ENCODE assay signal across 15 cellular contexts in genomic region chr10:114487815-114488536, GRCh38.
DNase-seq lines count a peak whose midpoint lies in the region; ATAC-seq and TF ChIP-seq lines count a peak whose summit lies in the region.
"Had no signal": no experiment of that assay in that cellular context is flagged by ENCODE, and none has a peak within 500 bp of the region (broad histone marks: within the 10 kb centered on the region; RNA-seq: fewer than 3 reads in every experiment).

No MANE protein-coding gene starts in this region.

- dilution Hi-C loops in IMR-90 (cut with HindIII; ENCODE audit: low sequenced_read_pairs, unreplicated experiment), result no loop called here

- H3K27ac Mint-ChIP-seq in activated T-cell treated with anti-CD3 and anti-CD28 coated beads, Interleukin-2, amount 50 U/mL, for 72 hours, result peak overlapping the region; percentile 98
- H3K27ac Mint-ChIP-seq in activated naive CD8-positive, alpha-beta T cell, result peak overlapping the region; percentile 88

- in situ Hi-C loops in IMR-90 (cut with MboI; ENCODE audit: low sequenced_read_pairs), result no loop called here

- H3K9ac ChIP-seq in IMR-90 (ENCODE audit: low read depth, low read length) (no peak overlapping the region), mesenchymal stem cell (ENCODE audit: low read length) (no peak overlapping the region)
- H3K9ac ChIP-seq: parathyroid adenoma had no signal

- H4K20me1 ChIP-seq in IMR-90 (ENCODE audit: insufficient read depth, low read length), result no peaks in the 10 kb centered on the region

- no peak overlapping the region for H3K23ac ChIP-seq in IMR-90 (ENCODE audit: low read depth, low read length)
- H3K23ac ChIP-seq in mesenchymal stem cell (ENCODE audit: low read length in 2 of 2), result no peak overlapping the region

- POLR2A ChIA-PET in IMR-90 (lab: Charles Lee; ENCODE audit: unreplicated experiment), result no interaction called here

- no peak overlapping the region for H2BK20ac ChIP-seq in IMR-90 (ENCODE audit: low read depth, low read length)

- TF ChIP-seq POLR2A in IMR-90 (IDR thresholded peaks at IDR 0.05; ENCODE audit: low read depth, low read length), result no peak

- H3K9me3 ChIP-seq in IMR-90 (ENCODE audit: control insufficient read depth, insufficient read depth, low read length) (peaks cover 4% of the 10 kb centered on the region), mesenchymal stem cell (ENCODE audit: control insufficient read depth, low read length) (peaks cover 6% of the 10 kb centered on the region)
- H3K9me3 ChIP-seq: spleen had no signal

- no peaks in the 10 kb centered on the region for H3K9me3 Mint-ChIP-seq in activated T-cell treated with anti-CD3 and anti-CD28 coated beads, Interleukin-2, amount 50 U/mL, for 72 hours
- H3K9me3 Mint-ChIP-seq in activated naive CD8-positive, alpha-beta T cell (ENCODE audit: low read depth), result no peaks in the 10 kb centered on the region

- TF ChIP-seq RAD21 in IMR-90 (IDR thresholded peaks at IDR 0.05; ENCODE audit: low read length), result no peak

- H4K8ac ChIP-seq in IMR-90 (ENCODE audit: low read depth in 2 of 2, low read length in 2 of 2) (no peak overlapping the region), mesenchymal stem cell (ENCODE audit: low read length) (no peak overlapping the region)

- H2BK120ac ChIP-seq in IMR-90 (ENCODE audit: low read depth, low read length) (no peak overlapping the region), mesenchymal stem cell (ENCODE audit: low read depth, low read length) (no peak overlapping the region)

- peaks cover 57% of the 10 kb centered on the region for H3K4me1 Mint-ChIP-seq in activated T-cell treated with anti-CD3 and anti-CD28 coated beads, Interleukin-2, amount 50 U/mL, for 72 hours (ENCODE audit: low read depth)
- H3K4me1 Mint-ChIP-seq in activated naive CD8-positive, alpha-beta T cell (ENCODE audit: low read depth), result peaks cover 77% of the 10 kb centered on the region

- H3K4me3 Mint-ChIP-seq in activated T-cell treated with anti-CD3 and anti-CD28 coated beads, Interleukin-2, amount 50 U/mL, for 72 hours, result peak overlapping the region; percentile 31 to 74
- peak overlapping the region; percentile 4 for H3K4me3 Mint-ChIP-seq in activated naive CD8-positive, alpha-beta T cell

- H3K36me3 ChIP-seq in IMR-90 (ENCODE audit: control insufficient read depth, insufficient read depth, low read length) (peaks cover 4% of the 10 kb centered on the region; the same call in 1 of the 2 replicates), mesenchymal stem cell (ENCODE audit: control insufficient read depth in 1 of 2, insufficient read depth in 2 of 2, low read depth in 1 of 2, low read length in 2 of 2) (peaks cover 3 to 15% of the 10 kb centered on the region in 2 experiments)

- no peak overlapping the region for H4K5ac ChIP-seq in IMR-90 (ENCODE audit: low read depth, low read length)

- H3K4ac ChIP-seq in IMR-90 (ENCODE audit: low read depth, low read length) (no peak overlapping the region), mesenchymal stem cell (ENCODE audit: low read depth in 1 of 2, low read length in 2 of 2) (no peak overlapping the region)

- H3K27ac ChIP-seq in IMR-90 (ENCODE audit: insufficient read depth, low read length) (no peak overlapping the region), mesenchymal stem cell (ENCODE audit: low read length, poor library complexity, severe bottlenecking) (peak overlapping the region; percentile 17)
- H3K27ac ChIP-seq: hepatocyte, parathyroid adenoma, spleen had no signal

- H2BK12ac ChIP-seq in mesenchymal stem cell (ENCODE audit: low read length in 2 of 2), result no peak overlapping the region

- H4K91ac ChIP-seq in IMR-90 (ENCODE audit: insufficient read depth, low read depth, low read length) (no peak overlapping the region), mesenchymal stem cell (ENCODE audit: low read length) (no peak overlapping the region)

- H3K27me3 ChIP-seq in IMR-90 (ENCODE audit: control insufficient read depth, insufficient read depth, low read length), result no peaks in the 10 kb centered on the region; the same call in 1 of the 2 replicates
- no peaks in the 10 kb centered on the region for H3K27me3 ChIP-seq in mesenchymal stem cell (ENCODE audit: control insufficient read depth in 1 of 2, insufficient read depth in 1 of 2, low read length in 2 of 2)
- H3K27me3 ChIP-seq: hepatocyte, spleen had no signal

- H3K18ac ChIP-seq in IMR-90 (ENCODE audit: low read depth, low read length) (no peak overlapping the region), mesenchymal stem cell (ENCODE audit: low read depth in 1 of 2, low read length in 2 of 2) (no peak overlapping the region)

- no TSS peak for BruUV-seq in IMR-90 (replicated peaks; lab: Mats Ljungman, UMichigan)

- no peak for TF ChIP-seq CTCF in IMR-90 (conservative IDR thresholded peaks at IDR 0.05; ENCODE audit: low read depth, low read length)

- no peak overlapping the region for H3K56ac ChIP-seq in IMR-90 (ENCODE audit: extremely low read depth, insufficient read depth, low read length)

- H2BK15ac ChIP-seq in IMR-90 (ENCODE audit: low read depth, low read length), result no peak overlapping the region
- no peak overlapping the region for H2BK15ac ChIP-seq in mesenchymal stem cell (ENCODE audit: low read depth, poor library complexity, severe bottlenecking)

- H2AFZ ChIP-seq in IMR-90 (replicated peaks; ENCODE audit: low read length, poor library complexity), result no peak overlapping the region
- H2AFZ ChIP-seq in mesenchymal stem cell (ENCODE audit: low read depth, low read length), result no peak overlapping the region
- H2AFZ ChIP-seq: hepatocyte, parathyroid adenoma had no signal

- H3K27me3 Mint-ChIP-seq in activated T-cell treated with anti-CD3 and anti-CD28 coated beads, Interleukin-2, amount 50 U/mL, for 72 hours (ENCODE audit: low read depth), result no peaks in the 10 kb centered on the region
- no peaks in the 10 kb centered on the region for H3K27me3 Mint-ChIP-seq in activated naive CD8-positive, alpha-beta T cell

- H3K4me1 ChIP-seq in IMR-90 (ENCODE audit: control insufficient read depth, insufficient read depth, low read length) (no peaks in the 10 kb centered on the region), mesenchymal stem cell (ENCODE audit: control insufficient read depth, insufficient read depth, low read depth, low read length) (peaks cover 2% of the 10 kb centered on the region)

- no peaks in the 10 kb centered on the region; the same call in 1 of the 2 replicates for H3K9me1 ChIP-seq in IMR-90 (ENCODE audit: insufficient read depth, low read length)

- H2AK5ac ChIP-seq in IMR-90 (ENCODE audit: low read depth, low read length), result no peak overlapping the region
- no peak overlapping the region for H2AK5ac ChIP-seq in mesenchymal stem cell (ENCODE audit: low read length, severe bottlenecking)

- no peak overlapping the region for H2AK9ac ChIP-seq in IMR-90 (replicated peaks; ENCODE audit: low read depth, low read length, poor library complexity)

- WGBS in IMR-90 (ENCODE audit: extremely low coverage in 2 of 2, insufficient read length in 1 of 2), 2 experiments, result 100% methylated on average over 1 of the region's 9 CpGs; no CpG with 5 or more reads in 1 of the 2 experiments
- WGBS in mesenchymal stem cell, result 98% methylated on average over 7 of the region's 9 CpGs

- CTCF ChIA-PET in IMR-90 (lab: Yijun Ruan, JAX), result interaction anchor here (1.0 kb wide), 1 partner anchor 47 kb away, joined by 3 read pairs; no protein-coding TSS in a partner anchor

- intact Hi-C loops in IMR-90 (cut with micrococcal nuclease), result no loop called here

- H2BK5ac ChIP-seq in IMR-90 (ENCODE audit: low read depth, low read length, poor library complexity, severe bottlenecking) (no peak overlapping the region), mesenchymal stem cell (ENCODE audit: low read depth, low read length, poor library complexity, severe bottlenecking) (no peak overlapping the region)

- H3K14ac ChIP-seq in IMR-90 (replicated peaks; ENCODE audit: low read depth, low read length), result no peak overlapping the region
- no peak overlapping the region for H3K14ac ChIP-seq in mesenchymal stem cell (ENCODE audit: low read length in 2 of 2)

- H3K4me3 ChIP-seq in IMR-90 (ENCODE audit: insufficient read depth, low read depth, low read length) (no peak overlapping the region), mesenchymal stem cell (ENCODE audit: insufficient read depth in 1 of 2, low read depth in 1 of 2, low read length in 2 of 2) (no peak overlapping the region)
- H3K4me3 ChIP-seq: hepatocyte, spleen had no signal

- H3K4me2 ChIP-seq in IMR-90 (ENCODE audit: low read depth, low read length) (no peak overlapping the region), mesenchymal stem cell (ENCODE audit: low read length, poor library complexity, severe bottlenecking) (no peak overlapping the region)
- H3K4me2 ChIP-seq: hepatocyte had no signal

- peaks cover 10 to 33% of the 10 kb centered on the region in 2 donors for H3K36me3 Mint-ChIP-seq in activated T-cell treated with anti-CD3 and anti-CD28 coated beads, Interleukin-2, amount 50 U/mL, for 72 hours (ENCODE audit: insufficient read depth in 2 of 2)
- H3K36me3 Mint-ChIP-seq in activated naive CD8-positive, alpha-beta T cell, result peaks cover 22% of the 10 kb centered on the region

- no peaks in the 10 kb centered on the region for H3K79me1 ChIP-seq in IMR-90 (ENCODE audit: low read depth in 1 of 2, low read length in 2 of 2)
- H3K79me1 ChIP-seq in mesenchymal stem cell (replicated peaks; ENCODE audit: low read length, poor library complexity, severe bottlenecking), result peaks cover 3% of the 10 kb centered on the region

- no peak for ATAC-seq in activated T-cell treated with anti-CD3 and anti-CD28 coated beads, Interleukin-2, amount 50 U/mL, for 72 hours (replicated peaks in 1 of 2)
- ATAC-seq in IMR-90 (ENCODE audit: low read depth), result no peak
- ATAC-seq: left lobe of liver, PC-3 had no signal

- no peak for DNase-seq in activated T-cell treated with anti-CD3 and anti-CD28 coated beads, Interleukin-2, amount 50 U/mL, for 72 hours
- DNase-seq in activated T-cell treated with anti-CD3 and anti-CD28 coated beads, Interleukin-2, amount 50 U/mL, for 1 hour, result no peak
- peak; percentile 45 for DNase-seq in IMR-90
- no peak for DNase-seq in mesenchymal stem cell
- DNase-seq in HK-2 (ENCODE audit: unreplicated experiment), result no peak
- DNase-seq in activated CD4-positive, CD25-positive, alpha-beta regulatory T cell treated with anti-CD3 and anti-CD28 coated beads, Interleukin-2, amount 50 U/mL, for 72 hours, result no peak
- no peak for DNase-seq in epidermal melanocyte (ENCODE audit: insufficient read length, low spot score)
- DNase-seq: NCI-H2029 treated with DMSO at 0.1 percent for 48 hours; spleen; stimulated activated naive CD4-positive, alpha-beta T cell treated with Interleukin-2 at 50 U/mL for 16 hours had no signal

TF ChIP-seq in IMR-90, 13 proteins besides CTCF, POLR2A, EP300 and RAD21 (continues in another document):
- no peak for TF ChIP-seq RFX5 (IDR thresholded peaks at IDR 0.05; ENCODE audit: low read depth, low read length)
- TF ChIP-seq CEBPB (IDR thresholded peaks at IDR 0.05; ENCODE audit: low read depth, low read length), result no peak
- TF ChIP-seq CHD1 (IDR thresholded peaks at IDR 0.05; ENCODE audit: low read depth, low read length), result no peak
